In the genomic region with DNA sequence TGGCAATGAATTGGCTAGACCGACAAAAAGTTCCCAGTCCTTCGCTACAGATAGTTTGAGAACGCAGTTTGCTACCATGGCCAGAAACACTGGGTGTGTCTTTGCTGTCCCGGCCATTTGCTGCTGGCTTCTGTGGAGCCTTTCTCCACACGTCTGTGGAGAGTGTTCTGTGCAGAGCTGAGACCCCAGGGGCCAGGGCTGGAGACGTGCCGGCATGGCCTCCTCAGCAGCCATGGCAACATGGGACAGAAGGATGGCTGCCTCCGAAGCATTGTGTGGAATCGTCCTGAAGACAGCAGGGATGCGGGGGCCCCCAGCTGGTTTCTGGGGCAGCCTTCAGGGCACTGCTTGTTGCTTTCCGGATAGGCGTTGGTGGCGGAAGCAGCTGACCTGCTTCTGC, we compare ENCODE assay signal across 18 cellular contexts.
"Had no signal": no experiment of that assay in that cellular context is flagged by ENCODE, and none has a peak within 500 bp of the region (broad histone marks: within the 10 kb centered on the region; RNA-seq: fewer than 3 reads in every experiment).

No MANE protein-coding gene starts in this region.

- H3K4me1 ChIP-seq: colonic mucosa had no signal

- H3K9me3 ChIP-seq: colonic mucosa had no signal

- H3K27me3 ChIP-seq: brain microvascular endothelial cell, colonic mucosa had no signal

- H3K36me3 Mint-ChIP-seq: memory B cell had no signal

- H3K9me3 Mint-ChIP-seq: activated naive CD8-positive, alpha-beta T cell treated with anti-CD3 and anti-CD28 coated beads, Interleukin-2, amount 50 U/mL, for 24 hours; central memory CD8-positive, alpha-beta T cell had no signal

- H3K36me3 ChIP-seq: brain microvascular endothelial cell, colonic mucosa had no signal

- ATAC-seq: activated naive CD8-positive, alpha-beta T cell treated with anti-CD3 and anti-CD28 coated beads, Interleukin-2, amount 50 U/mL, for 24 hours; naive thymus-derived CD4-positive, alpha-beta T cell had no signal

- H3K4me3 Mint-ChIP-seq: activated naive CD8-positive, alpha-beta T cell treated with anti-CD3 and anti-CD28 coated beads, Interleukin-2, amount 50 U/mL, for 24 hours; central memory CD8-positive, alpha-beta T cell; memory B cell had no signal

- H3K4me3 ChIP-seq: colonic mucosa had no signal

- H3K27me3 Mint-ChIP-seq: activated naive CD8-positive, alpha-beta T cell treated with anti-CD3 and anti-CD28 coated beads, Interleukin-2, amount 50 U/mL, for 24 hours; central memory CD8-positive, alpha-beta T cell; memory B cell had no signal

- DNase-seq: activated CD4-positive, alpha-beta T cell treated with anti-CD3 and anti-CD28 coated beads, Interleukin-2, amount 50 U/mL, for 1 hour; activated CD4-positive, CD25-positive, alpha-beta regulatory T cell treated with anti-CD3 and anti-CD28 coated beads, Interleukin-2, amount 50 U/mL, for 72 hours; activated naive CD8-positive, alpha-beta T cell treated with anti-CD3 and anti-CD28 coated beads, Interleukin-2, amount 50 U/mL, for 24 hours; anterior cingulate cortex; brain microvascular endothelial cell; colonic mucosa; foreskin melanocyte; naive thymus-derived CD4-positive, alpha-beta T cell; nucleus accumbens; posterior cingulate gyrus; retina; stimulated activated CD4-positive, alpha-beta T cell treated with anti-CD3 and anti-CD28 coated beads, Interleukin-12 subunit alpha, Interleukin-12 subunit beta, amount 100 ng/mL, for 4 hours; stimulated activated CD4-positive, alpha-beta T cell treated with anti-CD3 and anti-CD28 coated beads, Interleukin-1b, Interleukin-23, amount 100 ng/mL, for 48 hours; stimulated activated CD8-positive, alpha-beta memory T cell treated with anti-CD3 and anti-CD28 coated beads, Interleukin-4, amount 100 ng/mL, for 48 hours; stimulated activated naive CD4-positive, alpha-beta T cell had no signal

- H3K27ac ChIP-seq: brain microvascular endothelial cell, colonic mucosa had no signal

- H3K27ac Mint-ChIP-seq: activated naive CD8-positive, alpha-beta T cell treated with anti-CD3 and anti-CD28 coated beads, Interleukin-2, amount 50 U/mL, for 24 hours; activated T-helper 1 cell treated with anti-CD3 and anti-CD28 coated beads, Interleukin-12 subunit alpha, Interleukin-12 subunit beta, Interleukin-2, Interleukin-4 antibody, amounts not matched to agents 30 ng/mL and 10 ng/mL and 1 ng/mL, durations not matched to agents 14 hours and 24 hours and 36 hours; memory B cell had no signal
